In the genomic region with DNA sequence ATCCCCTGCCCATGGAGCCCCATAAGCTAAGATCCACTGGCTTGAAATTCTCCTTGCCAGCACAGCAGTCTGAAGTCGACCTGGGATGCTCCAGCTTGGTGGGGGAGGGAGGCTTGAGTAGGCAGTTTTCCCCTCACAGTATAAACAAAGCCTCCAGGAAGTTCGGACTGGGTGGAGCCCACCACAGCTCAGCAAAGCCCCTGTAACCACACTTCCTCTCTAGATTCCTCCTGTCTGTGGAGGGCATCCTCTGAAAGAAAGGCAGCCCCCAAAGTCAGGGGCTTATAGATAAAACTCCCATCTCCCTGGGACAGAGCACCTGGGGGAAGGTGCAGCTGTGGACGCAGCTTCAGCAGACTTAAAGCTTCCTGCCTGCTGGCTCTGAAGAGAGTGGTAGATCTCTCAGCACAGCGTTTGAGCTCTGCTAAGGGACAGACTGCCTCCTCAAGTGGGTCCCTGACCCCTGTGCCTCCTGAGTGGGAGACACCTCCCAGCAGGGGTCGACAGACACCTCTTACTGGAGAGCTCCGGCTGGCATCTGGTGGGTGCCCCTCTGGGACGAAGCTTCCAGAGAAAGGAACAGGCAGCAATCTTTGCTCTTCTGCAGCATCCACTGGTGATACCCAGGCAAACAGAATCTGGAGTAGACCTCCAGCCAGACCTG, we compare ENCODE assay signal across 8 cellular contexts.
DNase-seq lines count a peak whose midpoint lies in the region; ATAC-seq and TF ChIP-seq lines count a peak whose summit lies in the region.
"Not testable (repeated sequence)": the region's sequence is repeated elsewhere in the genome, so short reads cannot be mapped to it uniquely, and the experiment has no call there.

No MANE protein-coding gene starts in this region.

- not testable (repeated sequence) for H4K20me1 ChIP-seq in BLaER1; SU-DHL-6 (ENCODE audit: low read depth, low read length); neural progenitor cell (ENCODE audit: low read depth)

- peak overlapping the region; percentile 84 for H3K27ac ChIP-seq in BLaER1
- H3K27ac ChIP-seq in SU-DHL-6 (ENCODE audit: low read depth, low read length); neural progenitor cell: not testable (repeated sequence)
- H3K27ac ChIP-seq in heart left ventricle, result peak overlapping the region in 7 of 12 donors; percentile 16 to 60 (median 50)
- H3K27ac ChIP-seq in lower lobe of right lung, result peak overlapping the region; percentile 36

- H3K27me3 ChIP-seq in BLaER1; SU-DHL-6 (ENCODE audit: low read length); heart left ventricle; lower lobe of right lung (ENCODE audit: low read depth); neural progenitor cell: not testable (repeated sequence)

- peaks cover 30% of the 10 kb centered on the region for H3K36me3 ChIP-seq in BLaER1
- H3K36me3 ChIP-seq in SU-DHL-6 (ENCODE audit: low read length); heart left ventricle; lower lobe of right lung; neural progenitor cell: not testable (repeated sequence)

- not testable (repeated sequence) for H3K27ac Mint-ChIP-seq in activated CD4-positive, alpha-beta T cell treated with anti-CD3 and anti-CD28 coated beads, Interleukin-2, amount 10 ng/mL, durations not matched to agents 24 days and 14 days; neural progenitor cell
- H3K27ac Mint-ChIP-seq in activated naive CD4-positive, alpha-beta T cell treated with anti-CD3 and anti-CD28 coated beads, Interleukin-2, amount 10 ng/mL, durations not matched to agents 7 days and 5 days, result peak overlapping the region; percentile 62

- not testable (repeated sequence) for TF ChIP-seq CTCF in SU-DHL-6 (IDR thresholded peaks at IDR 0.05; ENCODE audit: insufficient read depth, low read length, poor library complexity, severe bottlenecking); heart left ventricle (IDR thresholded peaks at IDR 0.05); lower lobe of right lung (IDR thresholded peaks at IDR 0.05); neural progenitor cell (IDR thresholded peaks at IDR 0.05)

- WGBS in heart left ventricle, 4 donors, result 50 to 68% (median 57%) methylated on average over 5 to 7 of the region's 7 CpGs

- H3K4me3 ChIP-seq in BLaER1, result peak overlapping the region; percentile 49
- not testable (repeated sequence) for H3K4me3 ChIP-seq in SU-DHL-6 (ENCODE audit: insufficient read depth, low read length, poor library complexity, severe bottlenecking); lower lobe of right lung; neural progenitor cell
- peak overlapping the region in 1 of 12 donors; percentile 2 for H3K4me3 ChIP-seq in heart left ventricle

- not testable (repeated sequence) for H3K27me3 Mint-ChIP-seq in activated CD4-positive, alpha-beta T cell treated with anti-CD3 and anti-CD28 coated beads, Interleukin-2, amount 10 ng/mL, durations not matched to agents 24 days and 14 days; activated naive CD4-positive, alpha-beta T cell treated with anti-CD3 and anti-CD28 coated beads, Interleukin-2, amount 10 ng/mL, durations not matched to agents 7 days and 5 days; neural progenitor cell (ENCODE audit: insufficient read depth, low read depth)

- H3K4me2 ChIP-seq in BLaER1 (peak overlapping the region; percentile 83), SU-DHL-6 (ENCODE audit: low read depth, low read length, poor library complexity, severe bottlenecking) (peak overlapping the region; percentile 15)
- H3K4me2 ChIP-seq in neural progenitor cell, result not testable (repeated sequence)

- H3K9ac ChIP-seq in BLaER1, result peak overlapping the region; percentile 54
- not testable (repeated sequence) for H3K9ac ChIP-seq in SU-DHL-6 (ENCODE audit: low read length); neural progenitor cell

- not testable (repeated sequence) for H3K79me2 ChIP-seq in SU-DHL-6 (ENCODE audit: insufficient read depth, low read length); neural progenitor cell (ENCODE audit: low read depth)

- not testable (repeated sequence) for H3F3A ChIP-seq in SU-DHL-6 (ENCODE audit: insufficient read depth); neural progenitor cell (ENCODE audit: low read depth)

- ATAC-seq in heart left ventricle, result peak in 2 of 4 donors; percentile 29 to 71
- ATAC-seq in lower lobe of right lung, result not testable (repeated sequence)

- peaks cover 37% of the 10 kb centered on the region for H3K4me1 Mint-ChIP-seq in activated CD4-positive, alpha-beta T cell treated with anti-CD3 and anti-CD28 coated beads, Interleukin-2, amount 10 ng/mL, durations not matched to agents 24 days and 14 days
- peaks cover 58% of the 10 kb centered on the region for H3K4me1 Mint-ChIP-seq in activated naive CD4-positive, alpha-beta T cell treated with anti-CD3 and anti-CD28 coated beads, Interleukin-2, amount 10 ng/mL, durations not matched to agents 7 days and 5 days
- not testable (repeated sequence) for H3K4me1 Mint-ChIP-seq in neural progenitor cell

- intact Hi-C loops in activated CD4-positive, alpha-beta T cell treated with anti-CD3 and anti-CD28 coated beads, Interleukin-2, amount 10 ng/mL, durations not matched to agents 24 days and 14 days (cut with micrococcal nuclease); heart left ventricle (cut with DNase I); lower lobe of right lung (cut with DNase I): not testable (repeated sequence)

- not testable (repeated sequence) for TF ChIP-seq POLR2A in heart left ventricle (IDR thresholded peaks at IDR 0.05)

- CTCF ChIA-PET in activated naive CD4-positive, alpha-beta T cell treated with anti-CD3 and anti-CD28 coated beads, Interleukin-2, amount 10 ng/mL, durations not matched to agents 7 days and 5 days (lab: Charles Lee), result interaction anchor here (0.9 kb wide), 1 partner anchor 119 kb away, joined by 3 read pairs; no protein-coding TSS in a partner anchor

- H3K4me3 Mint-ChIP-seq in activated CD4-positive, alpha-beta T cell treated with anti-CD3 and anti-CD28 coated beads, Interleukin-2, amount 10 ng/mL, durations not matched to agents 24 days and 14 days, result peak overlapping the region; percentile 12
- not testable (repeated sequence) for H3K4me3 Mint-ChIP-seq in activated naive CD4-positive, alpha-beta T cell treated with anti-CD3 and anti-CD28 coated beads, Interleukin-2, amount 10 ng/mL, durations not matched to agents 7 days and 5 days; neural progenitor cell

- H3K9me2 ChIP-seq in SU-DHL-6 (replicated peaks; ENCODE audit: insufficient read depth, low read length), result not testable (repeated sequence)

- DNase-seq in ELF-1 (ENCODE audit: low read depth, low spot score) (peak; percentile 29), heart left ventricle (peak in 2 of 5 donors; percentile 26 to 34)
- not testable (repeated sequence) for DNase-seq in activated CD4-positive, alpha-beta T cell treated with anti-CD3 and anti-CD28 coated beads, Interleukin-2, amount 10 ng/mL, durations not matched to agents 24 days and 14 days; activated naive CD4-positive, alpha-beta T cell treated with anti-CD3 and anti-CD28 coated beads, Interleukin-2, amount 10 ng/mL, durations not matched to agents 7 days and 5 days; lower lobe of right lung; neural progenitor cell (ENCODE audit: low spot score)

- H3K4me1 ChIP-seq in BLaER1, result peaks cover 63% of the 10 kb centered on the region
- H3K4me1 ChIP-seq in heart left ventricle, result peaks cover 0 to 54% (median 6%) of the 10 kb centered on the region in 12 donors
- H3K4me1 ChIP-seq in lower lobe of right lung, result peaks cover 39% of the 10 kb centered on the region
- not testable (repeated sequence) for H3K4me1 ChIP-seq in neural progenitor cell

- H3K36me3 Mint-ChIP-seq in activated CD4-positive, alpha-beta T cell treated with anti-CD3 and anti-CD28 coated beads, Interleukin-2, amount 10 ng/mL, durations not matched to agents 24 days and 14 days (ENCODE audit: low read depth); neural progenitor cell: not testable (repeated sequence)
- H3K36me3 Mint-ChIP-seq in activated naive CD4-positive, alpha-beta T cell treated with anti-CD3 and anti-CD28 coated beads, Interleukin-2, amount 10 ng/mL, durations not matched to agents 7 days and 5 days, result peaks cover 21% of the 10 kb centered on the region

- H3K9me3 ChIP-seq in BLaER1, result peaks cover 47% of the 10 kb centered on the region
- H3K9me3 ChIP-seq in SU-DHL-6 (ENCODE audit: insufficient read depth, low read length); lower lobe of right lung; neural progenitor cell (ENCODE audit: low read depth): not testable (repeated sequence)
- H3K9me3 ChIP-seq in heart left ventricle, result peaks cover 0 to 35% (median 2%) of the 10 kb centered on the region in 12 donors

- H3K9me3 Mint-ChIP-seq in activated CD4-positive, alpha-beta T cell treated with anti-CD3 and anti-CD28 coated beads, Interleukin-2, amount 10 ng/mL, durations not matched to agents 24 days and 14 days, result peaks cover 17% of the 10 kb centered on the region
- H3K9me3 Mint-ChIP-seq in activated naive CD4-positive, alpha-beta T cell treated with anti-CD3 and anti-CD28 coated beads, Interleukin-2, amount 10 ng/mL, durations not matched to agents 7 days and 5 days, result peaks cover 23% of the 10 kb centered on the region
- H3K9me3 Mint-ChIP-seq in neural progenitor cell, result peaks cover 11% of the 10 kb centered on the region

- H2AFZ ChIP-seq in SU-DHL-6 (ENCODE audit: low read depth, low read length, severe bottlenecking), result not testable (repeated sequence)
- H2AFZ ChIP-seq in neural progenitor cell (replicated peaks), result peak overlapping the region; percentile 68
